15 cellular contexts compared by ENCODE assay signal in the genomic region with DNA sequence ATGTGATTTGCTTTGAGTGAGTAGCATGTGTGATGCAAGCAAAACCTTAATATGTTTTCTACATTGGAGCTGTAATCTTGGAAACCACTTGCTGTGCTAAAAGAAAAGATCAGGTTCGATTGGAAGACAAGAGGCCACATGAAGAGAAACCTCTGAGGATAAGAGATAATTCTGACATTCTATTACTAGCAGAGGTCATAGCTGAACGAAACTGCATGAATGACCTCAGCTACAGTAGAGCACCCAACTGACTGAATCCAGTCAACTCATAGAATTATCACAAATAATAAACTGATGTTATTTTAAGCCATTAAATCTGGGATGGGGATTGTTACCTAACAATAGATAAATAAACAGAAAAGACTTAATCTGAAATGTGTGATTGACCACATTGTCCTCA.
"Had no signal": no experiment of that assay in that cellular context is flagged by ENCODE, and none has a peak within 500 bp of the region (broad histone marks: within the 10 kb centered on the region; RNA-seq: fewer than 3 reads in every experiment).

No MANE protein-coding gene starts in this region.

- DNase-seq: activated CD4-positive, alpha-beta T cell treated with anti-CD3 and anti-CD28 coated beads, Interleukin-2, amount 50 U/mL, for 1 hour; activated CD4-positive, CD25-positive, alpha-beta regulatory T cell; activated CD8-positive, alpha-beta memory T cell treated with anti-CD3 and anti-CD28 coated beads for 24 hours; anterior cingulate cortex; effector memory CD8-positive, alpha-beta T cell; foreskin keratinocyte; kidney; trophoblast cell had no signal

- H3K27me3 Mint-ChIP-seq: dendritic cell treated with granulocyte-macrophage colony-stimulating factor and Interleukin-4, amounts not matched to agents 40 ng/mL and 50 ng/mL, for 4 days; effector memory CD8-positive, alpha-beta T cell; stimulated activated naive CD8-positive, alpha-beta T cell treated with anti-CD3 and anti-CD28 coated beads, Interleukin-15, Interleukin-2, amounts not matched to agents 100 ng/mL and 50 ng/mL, for 24 hours had no signal

- H3K9me3 Mint-ChIP-seq: dendritic cell treated with granulocyte-macrophage colony-stimulating factor and Interleukin-4, amounts not matched to agents 40 ng/mL and 50 ng/mL, for 4 days; effector memory CD8-positive, alpha-beta T cell; mesothelial cell of epicardium; neural crest cell; stimulated activated naive CD8-positive, alpha-beta T cell treated with anti-CD3 and anti-CD28 coated beads, Interleukin-15, Interleukin-2, amounts not matched to agents 100 ng/mL and 50 ng/mL, for 24 hours had no signal

- H3K4me3 ChIP-seq: prostate gland, suprapubic skin had no signal

- H3K36me3 ChIP-seq: prostate gland, suprapubic skin had no signal

- H3K27ac Mint-ChIP-seq: dendritic cell treated with granulocyte-macrophage colony-stimulating factor and Interleukin-4, amounts not matched to agents 40 ng/mL and 50 ng/mL, for 4 days; effector memory CD8-positive, alpha-beta T cell; mesothelial cell of epicardium had no signal

- H3K4me3 Mint-ChIP-seq: dendritic cell treated with granulocyte-macrophage colony-stimulating factor and Interleukin-4, amounts not matched to agents 40 ng/mL and 50 ng/mL, for 4 days; effector memory CD8-positive, alpha-beta T cell; mesothelial cell of epicardium; neural crest cell; stimulated activated naive CD8-positive, alpha-beta T cell treated with anti-CD3 and anti-CD28 coated beads, Interleukin-15, Interleukin-2, amounts not matched to agents 100 ng/mL and 50 ng/mL, for 24 hours had no signal

- H3K27ac ChIP-seq: foreskin keratinocyte, prostate gland, suprapubic skin had no signal

- H3K27me3 ChIP-seq: foreskin keratinocyte, suprapubic skin had no signal

- H3K36me3 Mint-ChIP-seq: mesothelial cell of epicardium had no signal

- H3K4me1 ChIP-seq: foreskin keratinocyte, prostate gland had no signal

- H3K9me3 ChIP-seq: prostate gland, suprapubic skin had no signal

- ATAC-seq: effector memory CD8-positive, alpha-beta T cell; foreskin keratinocyte; sciatic nerve had no signal
